Comparison of ENCODE assay signal across 1 cellular context in genomic region chr10:101778151-101778780, GRCh38.
TF ChIP-seq lines count a peak whose summit lies in the region.

No MANE protein-coding gene starts in this region.

TF ChIP-seq in HepG2, 621 proteins besides CTCF, POLR2A, EP300 and RAD21:
- TF ChIP-seq ZNF577 (CRISPR knock-in tag; IDR thresholded peaks at IDR 0.05; ENCODE audit: borderline replicate concordance, low read depth) = no peak
- no peak for TF ChIP-seq CEBPG (CRISPR knock-in tag; IDR thresholded peaks at IDR 0.05)
- TF ChIP-seq SALL2 (CRISPR knock-in tag; IDR thresholded peaks at IDR 0.05) = no peak
- no peak for TF ChIP-seq CEBPZ (IDR thresholded peaks at IDR 0.05; ENCODE audit: low read length)
- TF ChIP-seq MYPOP (CRISPR knock-in tag; IDR thresholded peaks at IDR 0.05) = 0 out of 2 replicates have a peak, but pooled peaks have one; percentile 22
- no peak for TF ChIP-seq ZNF136 (CRISPR knock-in tag; IDR thresholded peaks at IDR 0.05; ENCODE audit: low read depth)
- no peak for TF ChIP-seq ZNF318 (CRISPR knock-in tag; IDR thresholded peaks at IDR 0.05)
- TF ChIP-seq YEATS4 (CRISPR knock-in tag; IDR thresholded peaks at IDR 0.05; ENCODE audit: borderline replicate concordance) = peak; percentile 32; the same call in 1 of the 2 replicates
- no peak for TF ChIP-seq ZBED4 (CRISPR knock-in tag; IDR thresholded peaks at IDR 0.05; ENCODE audit: borderline replicate concordance)
- TF ChIP-seq YEATS2 (CRISPR knock-in tag; IDR thresholded peaks at IDR 0.05; ENCODE audit: borderline replicate concordance) = no peak
- TF ChIP-seq ZSCAN25 (CRISPR knock-in tag; IDR thresholded peaks at IDR 0.05) = peak; percentile 62; the same call in 1 of the 2 replicates
- no peak for TF ChIP-seq ZNF350 (CRISPR knock-in tag; IDR thresholded peaks at IDR 0.05; ENCODE audit: borderline replicate concordance, low read depth)
- no peak for TF ChIP-seq ZFP37 (CRISPR knock-in tag; IDR thresholded peaks at IDR 0.05; ENCODE audit: borderline replicate concordance)
- no peak for TF ChIP-seq ZNF383 (CRISPR knock-in tag; IDR thresholded peaks at IDR 0.05; ENCODE audit: borderline replicate concordance)
- TF ChIP-seq ZNF441 (CRISPR knock-in tag; IDR thresholded peaks at IDR 0.05; ENCODE audit: borderline replicate concordance) = no peak
- TF ChIP-seq MAX (IDR thresholded peaks at IDR 0.05) = no peak
- TF ChIP-seq REPIN1 (CRISPR knock-in tag; IDR thresholded peaks at IDR 0.05; ENCODE audit: borderline replicate concordance, low read depth) = no peak
- no peak for TF ChIP-seq ZBTB42 (CRISPR knock-in tag; IDR thresholded peaks at IDR 0.05)
- TF ChIP-seq SMAD9 (CRISPR knock-in tag; IDR thresholded peaks at IDR 0.05) = no peak
- no peak for TF ChIP-seq ZNF737 (CRISPR knock-in tag; IDR thresholded peaks at IDR 0.05; ENCODE audit: borderline replicate concordance)
- TF ChIP-seq FOXO4 (CRISPR knock-in tag; conservative IDR thresholded peaks at IDR 0.05) = no peak
- TF ChIP-seq RAD51 (IDR thresholded peaks at IDR 0.05; ENCODE audit: borderline replicate concordance) = no peak
- no peak for TF ChIP-seq ETV6 (CRISPR knock-in tag; conservative IDR thresholded peaks at IDR 0.05)
- no peak for TF ChIP-seq HDAC1 (CRISPR knock-in tag; IDR thresholded peaks at IDR 0.05)
